8 cellular contexts compared by ENCODE assay signal in genomic region chr12:67650127-67650495, GRCh38. TPM values are rescaled to one million over a fixed set of nuclear protein-coding genes. Genes with fewer than 3 reads are reported as not detected.
DNase-seq lines count a peak whose midpoint lies in the region; ATAC-seq and TF ChIP-seq lines count a peak whose summit lies in the region.

No MANE protein-coding gene starts in this region.

- POLR2A ChIA-PET in HEK293 (lab: Yijun Ruan, JAX), result interaction anchor here (1.2 kb wide), 1 partner anchor 380 kb away, joined by 3 read pairs; no protein-coding TSS in a partner anchor

- peaks cover 43% of the 10 kb centered on the region for H3K4me1 Mint-ChIP-seq in osteocyte (ENCODE audit: unreplicated experiment)

- no peak for ATAC-seq in gastroesophageal sphincter
- no peak for ATAC-seq in HG03342 (IDR thresholded peaks at IDR 0.05; ENCODE audit: unreplicated experiment)

- peak overlapping the region; percentile 91 for H3K4me3 Mint-ChIP-seq in osteocyte (ENCODE audit: unreplicated experiment)

- 0 out of 2 replicates have a peak, but pooled peaks cover 3% of the 10 kb centered on the region for H3K4me1 ChIP-seq in HEK293 (ENCODE audit: control insufficient read depth, insufficient read depth, low read length)
- peaks cover 0 to 58% (median 22%) of the 10 kb centered on the region in 3 donors for H3K4me1 ChIP-seq in gastroesophageal sphincter

- no peaks in the 10 kb centered on the region for H3K9me3 ChIP-seq in HEK293 (ENCODE audit: control insufficient read depth, insufficient read depth, low read depth, low read length)
- no peaks in the 10 kb centered on the region for H3K9me3 ChIP-seq in gastroesophageal sphincter

- H3K36me3 Mint-ChIP-seq in osteocyte (ENCODE audit: unreplicated experiment), result peaks cover 10% of the 10 kb centered on the region

- peak; percentile 27 for DNase-seq in ACHN
- DNase-seq in activated T-cell treated with anti-CD3 and anti-CD28 coated beads, Interleukin-2, amount 50 U/mL, for 1 hour, result peak; percentile 36
- DNase-seq in osteocyte (ENCODE audit: extremely low spot score, unreplicated experiment), result no peak
- no peak for DNase-seq in hepatic stellate cell (ENCODE audit: low spot score)
- no peak for DNase-seq in NCI-H1694 treated with DMSO at 0.1 percent for 48 hours (lab: John Stamatoyannopoulos, UW)

- no peak for TF ChIP-seq EP300 in gastroesophageal sphincter (IDR thresholded peaks at IDR 0.05)

- TF ChIP-seq CTCF in HEK293 (tag by site-specific recombination; IDR thresholded peaks at IDR 0.05), result no peak
- TF ChIP-seq CTCF in gastroesophageal sphincter (IDR thresholded peaks at IDR 0.05), result no peak
- no peak for TF ChIP-seq CTCF in osteocyte (IDR thresholded peaks at IDR 0.05)

- peak overlapping the region; percentile 96 for H3K27ac ChIP-seq in HEK293 (ENCODE audit: extremely low read depth, low read depth, low read length)
- peak overlapping the region; percentile 94 to 98 (median 96) for H3K27ac ChIP-seq in gastroesophageal sphincter

- H3K36me3 ChIP-seq in HEK293 (ENCODE audit: control insufficient read depth in 2 of 2, insufficient read depth in 1 of 2, low read length in 2 of 2) (peaks cover 0 to 29% of the 10 kb centered on the region in 2 experiments; a peak in 2 of 3 replicates), gastroesophageal sphincter (no peaks in the 10 kb centered on the region)

- TF ChIP-seq POLR2A in gastroesophageal sphincter (IDR thresholded peaks at IDR 0.05), result no peak

- CTCF ChIA-PET in HEK293 (lab: Yijun Ruan, JAX), result no interaction called here

- in situ Hi-C loops in ACHN (cut with HindIII; ENCODE audit: low pct_ligation_motif_present, low pct_unique_long_range_greater_than_20kb, low sequenced_read_pairs), result no loop called here

- 0% methylated on average over 6 of the region's 13 CpGs for WGBS in gastroesophageal sphincter (ENCODE audit: low coverage in 1 of 2), 2 donors

- H3K9me3 Mint-ChIP-seq in osteocyte (ENCODE audit: unreplicated experiment), result no peaks in the 10 kb centered on the region

- H3K27me3 Mint-ChIP-seq in osteocyte (ENCODE audit: unreplicated experiment), result no peaks in the 10 kb centered on the region

- peak overlapping the region; percentile 91 for H3K27ac Mint-ChIP-seq in osteocyte (ENCODE audit: unreplicated experiment)

- H3K4me3 ChIP-seq in HEK293 (ENCODE audit: low read depth, low read length) (peak overlapping the region; percentile 96), gastroesophageal sphincter (peak overlapping the region; percentile 97 to 100)

- H3K27me3 ChIP-seq in gastroesophageal sphincter, result no peaks in the 10 kb centered on the region

TF ChIP-seq in HEK293, 187 proteins besides CTCF, POLR2A, EP300 and RAD21:
- TF ChIP-seq ZEB2 (tag by site-specific recombination; IDR thresholded peaks at IDR 0.05), result 0 out of 2 replicates have a peak, but pooled peaks have one; percentile 5
- no peak for TF ChIP-seq ZNF639 (tag by site-specific recombination; IDR thresholded peaks at IDR 0.05)
- peak; percentile 55 for TF ChIP-seq ZBTB48 (tag by site-specific recombination; IDR thresholded peaks at IDR 0.05)
- no peak for TF ChIP-seq YY1 (tag by site-specific recombination; IDR thresholded peaks at IDR 0.05)
- peak; percentile 86 for TF ChIP-seq GLIS1 (tag by site-specific recombination; IDR thresholded peaks at IDR 0.05)
- TF ChIP-seq ZNF366 (tag by site-specific recombination; conservative IDR thresholded peaks at IDR 0.05), result 0 out of 2 replicates have a peak, but pooled peaks have one; percentile 23
- 0 out of 2 replicates have a peak, but pooled peaks have one; percentile 17 for TF ChIP-seq IKZF3 (tag by site-specific recombination; IDR thresholded peaks at IDR 0.05)
- no peak for TF ChIP-seq SETDB1 (IDR thresholded peaks at IDR 0.05; ENCODE audit: insufficient read length, low read length)
- TF ChIP-seq KLF17 (tag by site-specific recombination; IDR thresholded peaks at IDR 0.05), result no peak
- peak; percentile 46; the same call in 1 of the 2 replicates for TF ChIP-seq ZIC2 (tag by site-specific recombination; IDR thresholded peaks at IDR 0.05)
- TF ChIP-seq ZNF223 (tag by site-specific recombination; IDR thresholded peaks at IDR 0.05), result no peak
- peak; percentile 79 for TF ChIP-seq ZFHX2 (tag by site-specific recombination; conservative IDR thresholded peaks at IDR 0.05)
- TF ChIP-seq ZNF558 (tag by site-specific recombination; IDR thresholded peaks at IDR 0.05), result no peak
- TF ChIP-seq ZNF623 (tag by site-specific recombination; IDR thresholded peaks at IDR 0.05), result no peak
- TF ChIP-seq PRDM10 (tag by site-specific recombination; IDR thresholded peaks at IDR 0.05), result peak; percentile 95
- TF ChIP-seq ZNF76 (tag by site-specific recombination; IDR thresholded peaks at IDR 0.05; ENCODE audit: borderline replicate concordance, low read depth), result peak; percentile 78; the same call in 1 of the 2 replicates
- TF ChIP-seq ZBTB20 (tag by site-specific recombination; IDR thresholded peaks at IDR 0.05), result 0 out of 2 replicates have a peak, but pooled peaks have one; percentile 9
- TF ChIP-seq EGR2 (tag by site-specific recombination; IDR thresholded peaks at IDR 0.05; ENCODE audit: low read depth), result peak; percentile 83; the same call in 1 of the 2 replicates

RNA-seq across cellular contexts. Expression of gene DYRK2, which starts 1.6 kb away (rescaled TPM):
- 10 to 100 TPM; 24.0 to 58.2 (median 32.2) TPM for total RNA-seq in gastroesophageal sphincter
- 24.7 and 28.9 TPM in 2 replicates for total RNA-seq in osteocyte

Comparison
In these comparisons a context has a peak if more than half of its experiments do, and no peak if none do; other contexts are left out.
1. DNase-seq: peak in ACHN (single experiment) and activated T-cell treated with anti-CD3 and anti-CD28 coated beads, Interleukin-2, amount 50 U/mL, for 1 hour (single experiment); none in osteocyte (single experiment), hepatic stellate cell (single experiment) and NCI-H1694 treated with DMSO at 0.1 percent for 48 hours (single experiment).